10 cellular contexts compared by ENCODE assay signal in genomic region chr1:155969377-155969791, GRCh38. TPM values are rescaled to one million over a fixed set of nuclear protein-coding genes. Genes with fewer than 3 reads are reported as not detected.
A peak's percentile ranks its signal among the peaks of the same experiment; 100 is the strongest.
DNase-seq lines count a peak whose midpoint lies in the region; ATAC-seq and TF ChIP-seq lines count a peak whose summit lies in the region.
"Had no signal": no experiment of that assay in that cellular context is flagged by ENCODE, and none has a peak within 500 bp of the region (broad histone marks: within the 10 kb centered on the region; RNA-seq: fewer than 3 reads in every experiment).

No MANE protein-coding gene starts in this region.

- H3K4me2 ChIP-seq in HCT116 (ENCODE audit: low read length) (no peak overlapping the region), smooth muscle cell (no peak overlapping the region)

- POLR2A ChIA-PET in HCT116 (lab: Charles Lee): interaction anchor here (1.1 kb wide), 2 partner anchors 9 to 31 kb away, joined by 3 to 4 read pairs; partner anchors contain the start of gene ARHGEF2
- POLR2A ChIA-PET in activated CD4-positive, alpha-beta memory T cell treated with anti-CD3 and anti-CD28 coated beads, Interleukin-2, amount 10 ng/mL, durations not matched to agents 7 days and 5 days (lab: Charles Lee): interaction anchor here (0.6 to 2.7 kb wide), 4 partner anchors 9 to 110 kb away, joined by 3 to 9 read pairs (median 4); partner anchors contain the start of genes ARHGEF2, KHDC4 and SYT11

- H3K9ac ChIP-seq in HCT116 (ENCODE audit: low read length) (no peak overlapping the region), smooth muscle cell (ENCODE audit: low read depth) (no peak overlapping the region)

- H3K9me3 ChIP-seq in HCT116 (ENCODE audit: control insufficient read depth in 1 of 2, insufficient read depth in 1 of 2, low read depth in 1 of 2, low read length in 2 of 2) (no peaks in the 10 kb centered on the region), smooth muscle cell (replicated peaks; ENCODE audit: low read depth) (no peaks in the 10 kb centered on the region)

- H3K4me3 ChIP-seq in HCT116 (replicated peaks in 1 of 2; ENCODE audit: low read depth in 1 of 2, low read length in 2 of 2) (no peak overlapping the region), smooth muscle cell (no peak overlapping the region)

- H3K4me1 Mint-ChIP-seq in activated CD4-positive, alpha-beta memory T cell treated with anti-CD3 and anti-CD28 coated beads, Interleukin-2, amount 10 ng/mL, durations not matched to agents 7 days and 5 days: peaks cover 91% of the 10 kb centered on the region
- peaks cover 49% of the 10 kb centered on the region for H3K4me1 Mint-ChIP-seq in glutamatergic neuron (ENCODE audit: low read depth, unreplicated experiment)

- H3F3A ChIP-seq in smooth muscle cell (ENCODE audit: low read depth): peaks cover 4% of the 10 kb centered on the region

- intact Hi-C loops in HCT116 (cut with micrococcal nuclease): no loop called here

- ATAC-seq in HCT116 (no peak), GM19463 (IDR thresholded peaks at IDR 0.05; ENCODE audit: unreplicated experiment) (no peak)

- no peak overlapping the region for H2AFZ ChIP-seq in HCT116 (ENCODE audit: low read depth, low read length, poor library complexity, severe bottlenecking)
- no peak overlapping the region for H2AFZ ChIP-seq in smooth muscle cell (ENCODE audit: low read depth)

- peaks cover 82% of the 10 kb centered on the region for H3K36me3 Mint-ChIP-seq in activated CD4-positive, alpha-beta memory T cell treated with anti-CD3 and anti-CD28 coated beads, Interleukin-2, amount 10 ng/mL, durations not matched to agents 7 days and 5 days (ENCODE audit: low read depth)
- peaks cover 5% of the 10 kb centered on the region for H3K36me3 Mint-ChIP-seq in glutamatergic neuron (ENCODE audit: unreplicated experiment)

- TF ChIP-seq RAD21 in HCT116 (IDR thresholded peaks at IDR 0.05; ENCODE audit: low read depth): no peak

- no peaks in the 10 kb centered on the region for H3K27me3 ChIP-seq in HCT116 (ENCODE audit: insufficient read depth, low read length)
- no peaks in the 10 kb centered on the region for H3K27me3 ChIP-seq in smooth muscle cell (ENCODE audit: low read depth)

- H3K36me3 ChIP-seq in HCT116 (ENCODE audit: control insufficient read depth in 1 of 2, insufficient read depth in 2 of 2, low read length in 2 of 2) (peaks cover 16 to 23% of the 10 kb centered on the region in 2 experiments; a peak in 3 of 4 replicates), smooth muscle cell (ENCODE audit: low read depth) (no peaks in the 10 kb centered on the region)

- RAD21 ChIA-PET in HCT116 (lab: Charles Lee; ENCODE audit: low non-redundant PET in 1 of 2, low total read pairs in 2 of 2, uncharacterized antibody in 2 of 2, unreplicated experiment in 2 of 2): no interaction called here

- BruUV-seq in HCT116 (replicated peaks; lab: Mats Ljungman, UMichigan): no TSS peak

- no peaks in the 10 kb centered on the region for H3K27me3 Mint-ChIP-seq in activated CD4-positive, alpha-beta memory T cell treated with anti-CD3 and anti-CD28 coated beads, Interleukin-2, amount 10 ng/mL, durations not matched to agents 7 days and 5 days
- peaks cover 23% of the 10 kb centered on the region for H3K27me3 Mint-ChIP-seq in glutamatergic neuron (ENCODE audit: unreplicated experiment)

- H3K27ac ChIP-seq in HCT116 (ENCODE audit: low read depth, low read length) (no peak overlapping the region), smooth muscle cell (ENCODE audit: low read depth) (peak overlapping the region; percentile 76)

- TF ChIP-seq POLR2A in HCT116 (IDR thresholded peaks at IDR 0.05; ENCODE audit: borderline replicate concordance, extremely low read depth, insufficient read depth, insufficient read length): no peak

- DNase-seq in HCT116 (ENCODE audit: low read depth, low spot score) (no peak), glutamatergic neuron (no peak), smooth muscle cell (lab: John Stamatoyannopoulos, UW; ENCODE audit: unreplicated experiment) (no peak), SIG-M5 (lab: John Stamatoyannopoulos, UW) (no peak), OCI-M2 (lab: John Stamatoyannopoulos, UW; ENCODE audit: unreplicated experiment) (no peak)
- no peak for DNase-seq in activated CD4-positive, alpha-beta memory T cell treated with anti-CD3 and anti-CD28 coated beads, Interleukin-2, amount 10 ng/mL, durations not matched to agents 7 days and 5 days
- no peak for DNase-seq in activated CD4-positive, alpha-beta T cell treated with anti-CD3 and anti-CD28 coated beads for 1 hour
- DNase-seq: effector CD8-positive, alpha-beta T cell had no signal

- CTCF ChIA-PET in HCT116 (lab: Charles Lee): no interaction called here
- CTCF ChIA-PET in activated CD4-positive, alpha-beta memory T cell treated with anti-CD3 and anti-CD28 coated beads, Interleukin-2, amount 10 ng/mL, durations not matched to agents 7 days and 5 days (lab: Charles Lee): no interaction called here

- no peaks in the 10 kb centered on the region for H3K9me3 Mint-ChIP-seq in activated CD4-positive, alpha-beta memory T cell treated with anti-CD3 and anti-CD28 coated beads, Interleukin-2, amount 10 ng/mL, durations not matched to agents 7 days and 5 days
- H3K9me3 Mint-ChIP-seq in glutamatergic neuron (ENCODE audit: unreplicated experiment): peaks cover 11% of the 10 kb centered on the region

- H3K27ac Mint-ChIP-seq in activated CD4-positive, alpha-beta memory T cell treated with anti-CD3 and anti-CD28 coated beads, Interleukin-2, amount 10 ng/mL, durations not matched to agents 7 days and 5 days: peak overlapping the region; percentile 62
- H3K27ac Mint-ChIP-seq in glutamatergic neuron (ENCODE audit: unreplicated experiment): peak overlapping the region; percentile 86

- no peak overlapping the region for H3K4me3 Mint-ChIP-seq in activated CD4-positive, alpha-beta memory T cell treated with anti-CD3 and anti-CD28 coated beads, Interleukin-2, amount 10 ng/mL, durations not matched to agents 7 days and 5 days
- H3K4me3 Mint-ChIP-seq in glutamatergic neuron (ENCODE audit: unreplicated experiment): peak overlapping the region; percentile 69

- peaks cover 47% of the 10 kb centered on the region for H3K79me2 ChIP-seq in HCT116 (ENCODE audit: insufficient read depth, low read length)
- H3K79me2 ChIP-seq in smooth muscle cell (ENCODE audit: low read depth): peaks cover 80% of the 10 kb centered on the region

- H3K4me1 ChIP-seq in HCT116 (ENCODE audit: control insufficient read depth in 1 of 2, insufficient read depth in 2 of 2, low read length in 2 of 2): peaks cover 3 to 21% of the 10 kb centered on the region in 2 experiments; a peak in 3 of 4 replicates
- H3K4me1 ChIP-seq in smooth muscle cell (ENCODE audit: low read depth): peaks cover 36% of the 10 kb centered on the region

- no peaks in the 10 kb centered on the region for H3K9me2 ChIP-seq in HCT116 (ENCODE audit: insufficient read depth)

- 97% methylated on average over 9 of the region's 9 CpGs for WGBS in smooth muscle cell (ENCODE audit: low lambda C conversion rate)

- no peak for TF ChIP-seq CTCF in HCT116 (IDR thresholded peaks at IDR 0.05 in 2 of 3, conservative IDR thresholded peaks at IDR 0.05 in 1 of 3; ENCODE audit: borderline replicate concordance in 1 of 3, insufficient read depth in 1 of 3, low read depth in 2 of 3, low read length in 2 of 3)
- TF ChIP-seq CTCF in glutamatergic neuron (IDR thresholded peaks at IDR 0.05; ENCODE audit: partially characterized antibody, unreplicated experiment): no peak
- no peak for TF ChIP-seq CTCF in smooth muscle cell (IDR thresholded peaks at IDR 0.05; ENCODE audit: borderline replicate concordance, insufficient read depth, poor library complexity, severe bottlenecking)

- no peaks in the 10 kb centered on the region for H4K20me1 ChIP-seq in HCT116 (ENCODE audit: insufficient read depth)
- peaks cover 98% of the 10 kb centered on the region for H4K20me1 ChIP-seq in smooth muscle cell (ENCODE audit: low read depth)

TF ChIP-seq in HCT116, 20 proteins besides CTCF, POLR2A, EP300 and RAD21:
- TF ChIP-seq POLR2AphosphoS5 (IDR thresholded peaks at IDR 0.05; ENCODE audit: low read depth, low read length) (0 out of 2 replicates have a peak, but pooled peaks have one; percentile 19), CEBPB (IDR thresholded peaks at IDR 0.05; ENCODE audit: low read depth) (no peak)

RNA-seq across cellular contexts. Expression of gene ARHGEF2, which starts 9.0 kb away (rescaled TPM):
- 90.1 TPM for total RNA-seq in HCT116 (2021; ENCODE audit: unreplicated experiment)
- 91.8 and 95.7 TPM in 2 replicates for polyA plus RNA-seq in HCT116 (2012)
- total RNA-seq in activated CD4-positive, alpha-beta memory T cell treated with anti-CD3 and anti-CD28 coated beads, Interleukin-2, amount 10 ng/mL, durations not matched to agents 7 days and 5 days: 100 to 1,000 TPM; 159 to 164 TPM
- 222 TPM for total RNA-seq in glutamatergic neuron (ENCODE audit: unreplicated experiment)
- total RNA-seq in smooth muscle cell: 30.2 and 58.0 TPM in 2 replicates
- polyA plus RNA-seq in smooth muscle cell: 21.0 and 24.2 TPM in 2 replicates

RNA-seq across cellular contexts. Expression of gene RXFP4, which starts 27.9 kb away (rescaled TPM):
- total RNA-seq in HCT116 (2021; ENCODE audit: unreplicated experiment) (0.20 TPM), glutamatergic neuron (ENCODE audit: unreplicated experiment) (not detected), smooth muscle cell (not detected in 2 replicates)
- polyA plus RNA-seq in HCT116 (2012): 0.27 and 0.31 TPM in 2 replicates
- total RNA-seq in activated CD4-positive, alpha-beta memory T cell treated with anti-CD3 and anti-CD28 coated beads, Interleukin-2, amount 10 ng/mL, durations not matched to agents 7 days and 5 days: not detected
- 0.66 and 1.5 TPM in 2 replicates for polyA plus RNA-seq in smooth muscle cell
- total RNA-seq: liver had no signal
- polyA plus RNA-seq: liver had no signal

RNA-seq across cellular contexts. Expression of gene KHDC4, which starts 35.2 kb away (rescaled TPM):
- total RNA-seq in HCT116 (2021; ENCODE audit: unreplicated experiment): 60.7 TPM
- polyA plus RNA-seq in HCT116 (2012): 31.2 and 37.0 TPM in 2 replicates
- total RNA-seq in activated CD4-positive, alpha-beta memory T cell treated with anti-CD3 and anti-CD28 coated beads, Interleukin-2, amount 10 ng/mL, durations not matched to agents 7 days and 5 days: 10 to 100 TPM; 63.8 to 71.4 TPM
- total RNA-seq in glutamatergic neuron (ENCODE audit: unreplicated experiment): 51.8 TPM
- 35.6 and 41.7 TPM in 2 replicates for total RNA-seq in smooth muscle cell
- polyA plus RNA-seq in smooth muscle cell: 14.9 and 18.3 TPM in 2 replicates

RNA-seq across cellular contexts. Expression of gene SSR2, which starts 51.4 kb away (rescaled TPM):
- total RNA-seq in HCT116 (2021; ENCODE audit: unreplicated experiment) (153 TPM), glutamatergic neuron (ENCODE audit: unreplicated experiment) (199 TPM), smooth muscle cell (452 and 457 TPM in 2 replicates)
- 225 and 258 TPM in 2 replicates for polyA plus RNA-seq in HCT116 (2012)
- 100 to 1,000 TPM; 262 to 268 TPM for total RNA-seq in activated CD4-positive, alpha-beta memory T cell treated with anti-CD3 and anti-CD28 coated beads, Interleukin-2, amount 10 ng/mL, durations not matched to agents 7 days and 5 days
- polyA plus RNA-seq in smooth muscle cell: 408 and 447 TPM in 2 replicates

RNA-seq across cellular contexts. Expression of gene RIT1, which starts 58.2 kb away (rescaled TPM):
- total RNA-seq in HCT116 (2021; ENCODE audit: unreplicated experiment) (10.2 TPM), glutamatergic neuron (ENCODE audit: unreplicated experiment) (35.9 TPM), smooth muscle cell (59.6 and 65.3 TPM in 2 replicates)
- polyA plus RNA-seq in HCT116 (2012): 4.1 and 7.4 TPM in 2 replicates
- total RNA-seq in activated CD4-positive, alpha-beta memory T cell treated with anti-CD3 and anti-CD28 coated beads, Interleukin-2, amount 10 ng/mL, durations not matched to agents 7 days and 5 days: 10 to 100 TPM; 25.0 to 30.9 TPM
- polyA plus RNA-seq in smooth muscle cell: 63.6 and 64.4 TPM in 2 replicates
